ENCODE assay signal across 21 cellular contexts in the genomic region with DNA sequence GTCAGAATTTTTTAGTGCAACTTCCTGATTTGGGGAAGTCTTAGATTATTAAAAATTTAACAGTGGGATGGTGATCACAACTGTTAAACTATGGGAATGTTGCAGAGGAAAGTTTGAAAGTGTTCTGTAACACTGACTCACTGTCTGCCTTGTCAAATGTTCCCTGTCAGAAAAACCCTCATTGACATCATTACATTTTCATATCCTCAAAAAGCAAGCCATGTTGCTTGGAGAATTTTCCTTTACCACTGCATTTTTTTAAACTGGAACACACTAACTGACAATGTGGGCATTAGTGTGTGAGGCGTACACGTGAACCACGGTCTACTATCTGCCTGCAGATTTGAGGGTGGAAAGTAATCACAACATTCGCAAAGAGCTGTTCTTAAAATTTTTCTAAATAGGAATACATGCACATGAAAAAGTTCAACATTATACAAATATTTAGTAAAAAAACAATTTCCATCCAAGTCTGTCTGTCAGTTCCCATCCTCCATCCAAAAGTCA. TPM values are rescaled to one million over a fixed set of nuclear protein-coding genes. Genes with fewer than 3 reads are reported as not detected.
A peak's percentile ranks its signal among the peaks of the same experiment; 100 is the strongest.
DNase-seq lines count a peak whose midpoint lies in the region; ATAC-seq and TF ChIP-seq lines count a peak whose summit lies in the region.
"Had no signal": no experiment of that assay in that cellular context is flagged by ENCODE, and none has a peak within 500 bp of the region (broad histone marks: within the 10 kb centered on the region; RNA-seq: fewer than 3 reads in every experiment).

No MANE protein-coding gene starts in this region.

- peak overlapping the region; percentile 35 for H3K4me3 Mint-ChIP-seq in activated T-cell treated with anti-CD3 and anti-CD28 coated beads, Interleukin-2, amount 50 U/mL, for 4 hours
- no peak overlapping the region for H3K4me3 Mint-ChIP-seq in activated T-helper 2 cell treated with anti-CD3 and anti-CD28 coated beads, Interferon-gamma antibody, Interleukin-2, Interleukin-4, amounts not matched to agents 10 μg/mL and 5 μg/mL and 100 μg/mL, durations not matched to agents 14 hours and 24 hours and 36 hours (ENCODE audit: low read depth)
- H3K4me3 Mint-ChIP-seq in HFFc6 = no peak overlapping the region
- H3K4me3 Mint-ChIP-seq: nephron progenitor cell had no signal

- no peaks in the 10 kb centered on the region for H3F3A ChIP-seq in GM23248 (ENCODE audit: insufficient read depth)

- no peak overlapping the region for H3K9ac ChIP-seq in GM23248
- H3K9ac ChIP-seq: parathyroid adenoma had no signal

- ATAC-seq in activated T-cell treated with anti-CD3 and anti-CD28 coated beads, Interleukin-2, amount 50 U/mL, for 4 hours = no peak
- no peak for ATAC-seq in HG02759 (IDR thresholded peaks at IDR 0.05; ENCODE audit: unreplicated experiment)
- ATAC-seq: K562, lower lobe of right lung, right cardiac atrium had no signal

- peak; percentile 39 for DNase-seq in activated T-cell treated with anti-CD3 and anti-CD28 coated beads, Interleukin-2, amount 50 U/mL, for 4 hours
- no peak for DNase-seq in activated T-cell treated with anti-CD3 and anti-CD28 coated beads, Interleukin-2, amount 50 U/mL, for 1 hour
- DNase-seq in GM23248 (peak; percentile 1), osteoblast (ENCODE audit: insufficient read length, low spot score, missing footprints) (no peak), HFFc6 (no peak), NCI-H1105 treated with DMSO at 0.1 percent for 48 hours (lab: John Stamatoyannopoulos, UW) (no peak)
- no peak for DNase-seq in activated T-helper 2 cell treated with anti-CD3 and anti-CD28 coated beads, Interferon-gamma antibody, Interleukin-2, Interleukin-4, amounts not matched to agents 10 μg/mL and 5 μg/mL and 100 μg/mL, durations not matched to agents 14 hours and 24 hours and 36 hours (ENCODE audit: low spot score)
- DNase-seq: activated effector memory CD4-positive, alpha-beta T cell treated with Interleukin-2 at 50 U/mL for 16 hours; C1 segment of cervical spinal cord; dorsolateral prefrontal cortex; kidney; lower lobe of right lung; MG63; NCI-H510A treated with DMSO at 0.1 percent for 48 hours; nephron progenitor cell; NK-92 treated with Interleukin-12 subunit alpha and Interleukin-12 subunit beta, amount 100 ng/mL, for 24 hours; right cardiac atrium; SHP77 had no signal

- TF ChIP-seq CTCF in osteoblast (IDR thresholded peaks at IDR 0.05; ENCODE audit: extremely low read depth, low read depth, low read length) = no peak
- no peak for TF ChIP-seq CTCF in HFFc6 (IDR thresholded peaks at IDR 0.05)

- WGBS in GM23248 (ENCODE audit: low coverage in 1 of 2, low lambda C conversion rate in 2 of 2, missing lambda C conversion rate in 2 of 2), 2 experiments = 97% methylated on average over 4 of the region's 4 CpGs

- H3K79me2 ChIP-seq in GM23248 (ENCODE audit: insufficient read depth) (no peaks in the 10 kb centered on the region), osteoblast (ENCODE audit: insufficient read depth, low read length) (no peaks in the 10 kb centered on the region)
- H3K79me2 ChIP-seq: parathyroid adenoma had no signal

- H3K9me3 ChIP-seq in GM23248 (ENCODE audit: low read depth) (no peaks in the 10 kb centered on the region), osteoblast (ENCODE audit: low read depth, low read length) (no peaks in the 10 kb centered on the region)
- H3K9me3 ChIP-seq: lower lobe of right lung, MG63 had no signal

- H3K27me3 ChIP-seq in GM23248 (replicated peaks; ENCODE audit: insufficient read depth) (no peaks in the 10 kb centered on the region), osteoblast (ENCODE audit: insufficient read depth, low read length) (no peaks in the 10 kb centered on the region)
- H3K27me3 ChIP-seq: MG63 had no signal

- no peaks in the 10 kb centered on the region for H3K9me2 ChIP-seq in GM23248 (ENCODE audit: insufficient read depth)

- H3K4me3 ChIP-seq in GM23248 (no peak overlapping the region), osteoblast (ENCODE audit: insufficient read depth, low read length) (no peak overlapping the region)
- H3K4me3 ChIP-seq: dorsolateral prefrontal cortex, K562, lower lobe of right lung, MG63 had no signal

- H3K4me2 ChIP-seq in GM23248 (ENCODE audit: unreplicated experiment) (no peak overlapping the region), osteoblast (ENCODE audit: insufficient read depth, low read length) (peak overlapping the region; percentile 17)

- H3K36me3 ChIP-seq in GM23248 (ENCODE audit: low read depth) (no peaks in the 10 kb centered on the region), osteoblast (ENCODE audit: insufficient read depth, low read length) (no peaks in the 10 kb centered on the region)
- H3K36me3 ChIP-seq: lower lobe of right lung, MG63 had no signal

- peaks cover 1% of the 10 kb centered on the region for H3K36me3 Mint-ChIP-seq in activated T-cell treated with anti-CD3 and anti-CD28 coated beads, Interleukin-2, amount 50 U/mL, for 4 hours (ENCODE audit: insufficient read depth)
- H3K36me3 Mint-ChIP-seq in activated T-helper 2 cell treated with anti-CD3 and anti-CD28 coated beads, Interferon-gamma antibody, Interleukin-2, Interleukin-4, amounts not matched to agents 10 μg/mL and 5 μg/mL and 100 μg/mL, durations not matched to agents 14 hours and 24 hours and 36 hours (ENCODE audit: low read depth) = peaks cover 3% of the 10 kb centered on the region
- H3K36me3 Mint-ChIP-seq in HFFc6 (ENCODE audit: low read depth) = no peaks in the 10 kb centered on the region

- peaks cover 91% of the 10 kb centered on the region for H3K4me1 Mint-ChIP-seq in activated T-cell treated with anti-CD3 and anti-CD28 coated beads, Interleukin-2, amount 50 U/mL, for 4 hours (ENCODE audit: low read depth)
- H3K4me1 Mint-ChIP-seq in activated T-helper 2 cell treated with anti-CD3 and anti-CD28 coated beads, Interferon-gamma antibody, Interleukin-2, Interleukin-4, amounts not matched to agents 10 μg/mL and 5 μg/mL and 100 μg/mL, durations not matched to agents 14 hours and 24 hours and 36 hours (ENCODE audit: low read depth) = peaks cover 78% of the 10 kb centered on the region
- peaks cover 9% of the 10 kb centered on the region for H3K4me1 Mint-ChIP-seq in HFFc6 (ENCODE audit: low read depth)
- H3K4me1 Mint-ChIP-seq: nephron progenitor cell had no signal

- intact Hi-C loops in activated T-helper 2 cell treated with anti-CD3 and anti-CD28 coated beads, Interferon-gamma antibody, Interleukin-2, Interleukin-4, amounts not matched to agents 10 μg/mL and 5 μg/mL and 100 μg/mL, durations not matched to agents 14 hours and 24 hours and 36 hours (cut with micrococcal nuclease) = no loop called here

- no peaks in the 10 kb centered on the region for H3K9me3 Mint-ChIP-seq in activated T-cell treated with anti-CD3 and anti-CD28 coated beads, Interleukin-2, amount 50 U/mL, for 4 hours
- H3K9me3 Mint-ChIP-seq in activated T-helper 2 cell treated with anti-CD3 and anti-CD28 coated beads, Interferon-gamma antibody, Interleukin-2, Interleukin-4, amounts not matched to agents 10 μg/mL and 5 μg/mL and 100 μg/mL, durations not matched to agents 14 hours and 24 hours and 36 hours = no peaks in the 10 kb centered on the region
- no peaks in the 10 kb centered on the region for H3K9me3 Mint-ChIP-seq in HFFc6
- H3K9me3 Mint-ChIP-seq: nephron progenitor cell had no signal

- in situ Hi-C loops in GM23248 (cut with MboI) = no loop called here

- H2AFZ ChIP-seq in GM23248 (no peak overlapping the region), osteoblast (ENCODE audit: low read length) (no peak overlapping the region)
- H2AFZ ChIP-seq: parathyroid adenoma had no signal

- H3K27ac Mint-ChIP-seq in activated T-helper 2 cell treated with anti-CD3 and anti-CD28 coated beads, Interferon-gamma antibody, Interleukin-2, Interleukin-4, amounts not matched to agents 10 μg/mL and 5 μg/mL and 100 μg/mL, durations not matched to agents 14 hours and 24 hours and 36 hours = peak overlapping the region; percentile 94
- H3K27ac Mint-ChIP-seq in HFFc6 = no peak overlapping the region
- H3K27ac Mint-ChIP-seq: nephron progenitor cell had no signal

- H3K4me1 ChIP-seq in GM23248 (ENCODE audit: insufficient read depth) (no peaks in the 10 kb centered on the region), osteoblast (ENCODE audit: insufficient read depth, low read length) (no peaks in the 10 kb centered on the region)
- H3K4me1 ChIP-seq: lower lobe of right lung had no signal

- H4K20me1 ChIP-seq in GM23248 (ENCODE audit: insufficient read depth) (no peaks in the 10 kb centered on the region), osteoblast (ENCODE audit: insufficient read depth, low read length) (no peaks in the 10 kb centered on the region)

- H3K27ac ChIP-seq in GM23248 (no peak overlapping the region), osteoblast (ENCODE audit: low read depth, low read length) (no peak overlapping the region)
- H3K27ac ChIP-seq: dorsolateral prefrontal cortex, lower lobe of right lung, parathyroid adenoma had no signal

- H3K27me3 Mint-ChIP-seq in activated T-cell treated with anti-CD3 and anti-CD28 coated beads, Interleukin-2, amount 50 U/mL, for 4 hours (ENCODE audit: low read depth) = no peaks in the 10 kb centered on the region
- no peaks in the 10 kb centered on the region for H3K27me3 Mint-ChIP-seq in activated T-helper 2 cell treated with anti-CD3 and anti-CD28 coated beads, Interferon-gamma antibody, Interleukin-2, Interleukin-4, amounts not matched to agents 10 μg/mL and 5 μg/mL and 100 μg/mL, durations not matched to agents 14 hours and 24 hours and 36 hours (ENCODE audit: low read depth)
- peaks cover 3% of the 10 kb centered on the region for H3K27me3 Mint-ChIP-seq in HFFc6 (ENCODE audit: insufficient read depth)

RNA-seq across cellular contexts. Expression of gene IL7R, which starts 28.5 kb away (rescaled TPM):
- total RNA-seq in activated T-cell treated with anti-CD3 and anti-CD28 coated beads, Interleukin-2, amount 50 U/mL, for 4 hours = 10 to 100 TPM; 53.5 to 65.8 (median 54.7) TPM
- total RNA-seq in GM23248 (2014; rRNA removed; shearing (Covaris generic)) = 12.6 and 16.9 TPM in 2 replicates
- polyA plus RNA-seq in GM23248 (2016; fragmentation: Nextera tagmentation; extraction: Ambion mirVana) = 10.9 and 13.9 TPM in 2 replicates
- 60.9 and 66.9 TPM in 2 replicates for total RNA-seq in activated T-helper 2 cell treated with anti-CD3 and anti-CD28 coated beads, Interferon-gamma antibody, Interleukin-2, Interleukin-4, amounts not matched to agents 10 μg/mL and 5 μg/mL and 100 μg/mL, durations not matched to agents 14 hours and 24 hours and 36 hours
- 2.2 and 2.7 TPM in 2 replicates for total RNA-seq in osteoblast
- total RNA-seq in HFFc6 (2021; fragmentation: NEBNext Ultra II Directional; extraction: Animal tissue kit (Norgen Biotek cat#: 25700)) = 10 to 100 TPM; 37.2 to 63.2 (median 45.2) TPM

Comparison
In these comparisons a context has a peak if more than half of its experiments do, and no peak if none do; other contexts are left out.
1. DNase-seq: peak in activated T-cell treated with anti-CD3 and anti-CD28 coated beads, Interleukin-2, amount 50 U/mL, for 4 hours (single experiment) and GM23248 (single experiment); none in activated T-cell treated with anti-CD3 and anti-CD28 coated beads, Interleukin-2, amount 50 U/mL, for 1 hour (single experiment), activated T-helper 2 cell treated with anti-CD3 and anti-CD28 coated beads, Interferon-gamma antibody, Interleukin-2, Interleukin-4, amounts not matched to agents 10 μg/mL and 5 μg/mL and 100 μg/mL, durations not matched to agents 14 hours and 24 hours and 36 hours (single experiment), osteoblast (single experiment), HFFc6 (single experiment) and NCI-H1105 treated with DMSO at 0.1 percent for 48 hours (single experiment).